In the genomic region with DNA sequence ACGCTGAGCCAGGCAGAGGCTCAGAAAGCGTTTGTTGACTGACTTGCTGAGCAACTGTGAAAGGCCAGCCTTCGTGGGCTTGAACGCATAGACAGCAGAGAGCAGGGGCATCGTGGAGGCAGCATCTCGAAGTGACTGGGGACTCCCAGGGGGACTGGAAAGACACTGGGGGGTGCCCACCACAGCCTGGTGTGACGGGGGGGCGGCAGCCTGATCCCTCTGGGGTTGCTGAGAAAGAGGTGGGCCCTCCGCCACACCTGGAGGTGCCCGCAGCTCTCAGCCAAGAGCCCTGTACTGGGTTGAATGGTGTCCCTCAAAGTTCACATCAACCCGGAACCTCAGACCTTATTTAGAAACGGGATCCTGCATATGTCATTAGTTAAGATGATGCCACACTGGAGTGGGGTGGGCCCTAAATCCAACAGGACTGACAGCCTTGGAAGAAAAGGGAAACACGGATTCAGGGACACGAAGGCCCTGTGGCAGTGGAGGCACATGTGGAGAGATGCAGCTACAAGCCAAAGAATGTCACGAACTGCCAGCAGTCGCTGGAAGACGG, we compare ENCODE assay signal across 13 cellular contexts.
DNase-seq lines count a peak whose midpoint lies in the region; ATAC-seq and TF ChIP-seq lines count a peak whose summit lies in the region.
"Had no signal": no experiment of that assay in that cellular context is flagged by ENCODE, and none has a peak within 500 bp of the region (broad histone marks: within the 10 kb centered on the region; RNA-seq: fewer than 3 reads in every experiment).

No MANE protein-coding gene starts in this region.

- peak overlapping the region; percentile 84 for H2BK15ac ChIP-seq in IMR-90 (ENCODE audit: low read depth, low read length)

- no TSS peak for BruUV-seq in IMR-90 (replicated peaks; lab: Mats Ljungman, UMichigan)

- H2AFZ ChIP-seq in IMR-90 (replicated peaks; ENCODE audit: low read length, poor library complexity), result peak overlapping the region; percentile 63

- in situ Hi-C loops in IMR-90 (cut with MboI; ENCODE audit: low sequenced_read_pairs), result no loop called here

- H3K36me3 ChIP-seq in IMR-90 (ENCODE audit: control insufficient read depth, insufficient read depth, low read length) (peaks cover 76% of the 10 kb centered on the region), mesodermal cell (ENCODE audit: control insufficient read depth, insufficient read depth, low read length) (peaks cover 79% of the 10 kb centered on the region), subcutaneous abdominal adipose tissue (ENCODE audit: control insufficient read depth in 5 of 5, insufficient read depth in 5 of 5, low read length in 5 of 5) (peaks cover 0 to 61% (median 50%) of the 10 kb centered on the region in 5 donors)

- no peak for DNase-seq in IMR-90
- no peak for DNase-seq in anterior cingulate cortex (lab: John Stamatoyannopoulos, UW)
- DNase-seq in NCI-H748 treated with DMSO at 0.1 percent for 48 hours (lab: John Stamatoyannopoulos, UW), result no peak
- DNase-seq in OCI-M1 (lab: John Stamatoyannopoulos, UW), result no peak
- DNase-seq in natural killer cell, result no peak
- DNase-seq: naive thymus-derived CD4-positive, alpha-beta T cell; NCI-H2029 treated with DMSO at 0.1 percent for 48 hours; stimulated activated CD4-positive, alpha-beta T cell treated with anti-CD3 and anti-CD28 coated beads, Interleukin-4, amount 100 ng/mL, for 1 hour had no signal

- H2AK5ac ChIP-seq in IMR-90 (ENCODE audit: low read depth, low read length), result peak overlapping the region; percentile 95

- 66% methylated on average over 14 of the region's 17 CpGs; no CpG with 5 or more reads in 1 of the 2 experiments for WGBS in IMR-90 (ENCODE audit: extremely low coverage in 2 of 2, insufficient read length in 1 of 2), 2 experiments
- WGBS in mesodermal cell (ENCODE audit: insufficient coverage in 2 of 2), 2 experiments, result 95 to 96% methylated on average over 15 to 17 of the region's 17 CpGs

- H2AK9ac ChIP-seq in IMR-90 (replicated peaks; ENCODE audit: low read depth, low read length, poor library complexity), result peak overlapping the region; percentile 95

- dilution Hi-C loops in IMR-90 (cut with HindIII; ENCODE audit: low sequenced_read_pairs, unreplicated experiment), result no loop called here

- peak overlapping the region; percentile 38 for H3K18ac ChIP-seq in IMR-90 (ENCODE audit: low read depth, low read length)

- H3K4me3 Mint-ChIP-seq in natural killer cell, result no peak overlapping the region
- H3K4me3 Mint-ChIP-seq: naive thymus-derived CD4-positive, alpha-beta T cell had no signal

- peaks cover 61% of the 10 kb centered on the region for H4K20me1 ChIP-seq in IMR-90 (ENCODE audit: insufficient read depth, low read length)

- peak overlapping the region; percentile 94 for H3K23ac ChIP-seq in IMR-90 (ENCODE audit: low read depth, low read length)

- H3K27me3 ChIP-seq in IMR-90 (ENCODE audit: control insufficient read depth, insufficient read depth, low read length) (no peaks in the 10 kb centered on the region), subcutaneous abdominal adipose tissue (ENCODE audit: control insufficient read depth in 5 of 5, insufficient read depth in 4 of 5, low read length in 5 of 5) (no peaks in the 10 kb centered on the region)

- ATAC-seq in IMR-90 (ENCODE audit: low read depth) (peak; percentile 5), natural killer cell (no peak)
- ATAC-seq: HCT116 had no signal

- peaks cover 11% of the 10 kb centered on the region; the same call in 1 of the 2 replicates for H3K9me1 ChIP-seq in IMR-90 (ENCODE audit: insufficient read depth, low read length)

- H3K9ac ChIP-seq in IMR-90 (ENCODE audit: low read depth, low read length), result peak overlapping the region; percentile 5; the same call in 1 of the 2 replicates
- peak overlapping the region in 4 of 5 donors; percentile 11 to 60 (median 28) for H3K9ac ChIP-seq in subcutaneous abdominal adipose tissue (ENCODE audit: low read length in 5 of 5)
- H3K9ac ChIP-seq: KMS-11 had no signal

- H2BK5ac ChIP-seq in IMR-90 (ENCODE audit: low read depth, low read length, poor library complexity, severe bottlenecking), result peak overlapping the region; percentile 94

- TF ChIP-seq POLR2A in IMR-90 (IDR thresholded peaks at IDR 0.05; ENCODE audit: low read depth, low read length), result no peak

- peak overlapping the region; percentile 95 for H3K4ac ChIP-seq in IMR-90 (ENCODE audit: low read depth, low read length)

- CTCF ChIA-PET in IMR-90 (lab: Yijun Ruan, JAX), result interaction anchor here (1.0 to 1.6 kb wide), 4 partner anchors 20 to 40 kb away, joined by 3 to 4 read pairs (median 3); no protein-coding TSS in a partner anchor

- H4K5ac ChIP-seq in IMR-90 (ENCODE audit: low read depth, low read length), result peak overlapping the region; percentile 43

- H3K4me2 ChIP-seq in IMR-90 (ENCODE audit: low read depth, low read length), result peak overlapping the region; percentile 2
- H3K4me2 ChIP-seq: KMS-11 had no signal

- no peak for TF ChIP-seq RAD21 in IMR-90 (IDR thresholded peaks at IDR 0.05; ENCODE audit: low read length)

- peak overlapping the region; percentile 92 for H4K91ac ChIP-seq in IMR-90 (ENCODE audit: insufficient read depth, low read depth, low read length)

- H3K27ac ChIP-seq in IMR-90 (ENCODE audit: insufficient read depth, low read length) (peak overlapping the region; percentile 80), cingulate gyrus (ENCODE audit: low read depth, low read length) (peak overlapping the region; percentile 88), mesodermal cell (ENCODE audit: low read depth, low read length, severe bottlenecking) (peak overlapping the region; percentile 85), subcutaneous abdominal adipose tissue (ENCODE audit: low read depth, low read length) (peak overlapping the region; percentile 82)
- H3K27ac ChIP-seq: KMS-11 had no signal

- peaks cover 8 to 19% of the 10 kb centered on the region in 2 donors for H3K4me1 Mint-ChIP-seq in natural killer cell

- TF ChIP-seq CTCF in IMR-90 (conservative IDR thresholded peaks at IDR 0.05; ENCODE audit: low read depth, low read length), result no peak
- TF ChIP-seq CTCF in natural killer cell (IDR thresholded peaks at IDR 0.05), result no peak

- peak overlapping the region; percentile 41 for H2BK20ac ChIP-seq in IMR-90 (ENCODE audit: low read depth, low read length)

- intact Hi-C loops in IMR-90 (cut with micrococcal nuclease), result no loop called here
- intact Hi-C loops in natural killer cell (cut with micrococcal nuclease), result no loop called here

- H3K4me3 ChIP-seq in IMR-90 (ENCODE audit: insufficient read depth, low read depth, low read length) (no peak overlapping the region), mesodermal cell (ENCODE audit: extremely low read depth, insufficient read depth, low read length, poor library complexity, severe bottlenecking) (no peak overlapping the region), subcutaneous abdominal adipose tissue (ENCODE audit: low read depth in 1 of 5, low read length in 5 of 5) (peak overlapping the region in 1 of 5 donors; percentile 18)

- POLR2A ChIA-PET in IMR-90 (lab: Charles Lee; ENCODE audit: unreplicated experiment), result interaction anchor here (1.1 kb wide), 1 partner anchor 10 kb away, joined by 3 read pairs; no protein-coding TSS in a partner anchor

- peak overlapping the region; percentile 73 for H3K56ac ChIP-seq in IMR-90 (ENCODE audit: extremely low read depth, insufficient read depth, low read length)

- no peaks in the 10 kb centered on the region for H3K36me3 Mint-ChIP-seq in natural killer cell

- H3K14ac ChIP-seq in IMR-90 (replicated peaks; ENCODE audit: low read depth, low read length), result peak overlapping the region; percentile 89

- peak overlapping the region; percentile 72 to 93 for H4K8ac ChIP-seq in IMR-90 (ENCODE audit: low read depth in 2 of 2, low read length in 2 of 2)

- peaks cover 31 to 89% of the 10 kb centered on the region in 2 experiments for H3K79me1 ChIP-seq in IMR-90 (ENCODE audit: low read depth in 1 of 2, low read length in 2 of 2)

- H3K4me1 ChIP-seq in IMR-90 (ENCODE audit: control insufficient read depth, insufficient read depth, low read length) (peaks cover 35% of the 10 kb centered on the region), mesodermal cell (ENCODE audit: control insufficient read depth, insufficient read depth, low read length, poor library complexity, severe bottlenecking) (peaks cover 58% of the 10 kb centered on the region), subcutaneous abdominal adipose tissue (ENCODE audit: control insufficient read depth in 5 of 5, insufficient read depth in 5 of 5, low read length in 5 of 5) (peaks cover 18 to 54% (median 44%) of the 10 kb centered on the region in 5 donors)

- no peaks in the 10 kb centered on the region for H3K27me3 Mint-ChIP-seq in natural killer cell (ENCODE audit: low read depth in 2 of 2)
- H3K27me3 Mint-ChIP-seq: naive thymus-derived CD4-positive, alpha-beta T cell had no signal

- peak overlapping the region in 1 of 2 donors; percentile 24 for H3K27ac Mint-ChIP-seq in natural killer cell
- H3K27ac Mint-ChIP-seq: naive thymus-derived CD4-positive, alpha-beta T cell had no signal

- H3K9me3 ChIP-seq in IMR-90 (ENCODE audit: control insufficient read depth, insufficient read depth, low read length) (no peaks in the 10 kb centered on the region), mesodermal cell (ENCODE audit: control insufficient read depth, low read length) (no peaks in the 10 kb centered on the region), subcutaneous abdominal adipose tissue (ENCODE audit: control insufficient read depth in 5 of 5, low read length in 5 of 5) (no peaks in the 10 kb centered on the region)

- H3K9me3 Mint-ChIP-seq in natural killer cell, result no peaks in the 10 kb centered on the region

- peak overlapping the region; percentile 91 for H2BK120ac ChIP-seq in IMR-90 (ENCODE audit: low read depth, low read length)

TF ChIP-seq in IMR-90, 13 proteins besides CTCF, POLR2A, EP300 and RAD21 (continues in another document):
- TF ChIP-seq NFE2L2 (IDR thresholded peaks at IDR 0.05; ENCODE audit: low read depth, low read length) (no peak), RFX5 (IDR thresholded peaks at IDR 0.05; ENCODE audit: low read depth, low read length) (no peak), USF2 (IDR thresholded peaks at IDR 0.05; ENCODE audit: low read depth, low read length) (no peak), MAFK (IDR thresholded peaks at IDR 0.05; ENCODE audit: low read depth, low read length) (no peak), BHLHE40 (IDR thresholded peaks at IDR 0.05; ENCODE audit: low read depth, low read length) (no peak)
